ENCODE assay signal across 8 cellular contexts in genomic region chr1:166167395-166167922, GRCh38. TPM values are rescaled to one million over a fixed set of nuclear protein-coding genes. Genes with fewer than 3 reads are reported as not detected.
DNase-seq lines count a peak whose midpoint lies in the region; ATAC-seq and TF ChIP-seq lines count a peak whose summit lies in the region.

No MANE protein-coding gene starts in this region.

- CTCF ChIA-PET in activated CD4-positive, alpha-beta T cell treated with anti-CD3 and anti-CD28 coated beads for 36 hours (lab: Charles Lee), result interaction anchor here (0.6 kb wide), 2 partner anchors 72 to 202 kb away, joined by 3 read pairs; no protein-coding TSS in a partner anchor

- peaks cover 29% of the 10 kb centered on the region for H3K4me1 Mint-ChIP-seq in activated CD4-positive, alpha-beta T cell treated with anti-CD3 and anti-CD28 coated beads for 36 hours

- H3K27ac ChIP-seq in VCaP (no peak overlapping the region; the same call in 1 of the 2 replicates), heart left ventricle (peak overlapping the region in 11 of 12 donors; percentile 47 to 88 (median 67))

- no peaks in the 10 kb centered on the region for H3K9me3 Mint-ChIP-seq in activated CD4-positive, alpha-beta T cell treated with anti-CD3 and anti-CD28 coated beads for 36 hours (ENCODE audit: low read depth)

- no peaks in the 10 kb centered on the region for H3K36me3 ChIP-seq in heart left ventricle

- peaks cover 29% of the 10 kb centered on the region for H3K27me3 Mint-ChIP-seq in activated CD4-positive, alpha-beta T cell treated with anti-CD3 and anti-CD28 coated beads for 36 hours

- ATAC-seq in activated CD4-positive, alpha-beta T cell treated with anti-CD3 and anti-CD28 coated beads for 36 hours, result peak; percentile 18
- ATAC-seq in heart left ventricle, result peak in 2 of 4 donors; percentile 27 to 47

- H3K9me3 ChIP-seq in heart left ventricle, result no peaks in the 10 kb centered on the region

- peak overlapping the region; percentile 31 to 88 (median 68) for H3K4me3 ChIP-seq in heart left ventricle

- H3K4me1 ChIP-seq in heart left ventricle, result peaks cover 0 to 28% (median 14%) of the 10 kb centered on the region in 12 donors

- H3K36me3 Mint-ChIP-seq in activated CD4-positive, alpha-beta T cell treated with anti-CD3 and anti-CD28 coated beads for 36 hours (ENCODE audit: low read depth), result no peaks in the 10 kb centered on the region

- 32 to 40% (median 34%) methylated on average over 8 of the region's 8 CpGs for WGBS in heart left ventricle, 4 donors

- TF ChIP-seq CTCF in VCaP (conservative IDR thresholded peaks at IDR 0.05) (0 out of 2 replicates have a peak, but pooled peaks have one; percentile 16), heart left ventricle (IDR thresholded peaks at IDR 0.05) (no peak)

- no peak for TF ChIP-seq POLR2A in heart left ventricle (IDR thresholded peaks at IDR 0.05)

- DNase-seq in activated CD4-positive, alpha-beta T cell treated with anti-CD3 and anti-CD28 coated beads for 36 hours, result no peak
- DNase-seq in activated CD4-positive, alpha-beta T cell treated with anti-CD3 and anti-CD28 coated beads for 48 hours, result no peak
- DNase-seq in heart left ventricle (no peak), renal cortical epithelial cell (ENCODE audit: low read depth) (peak; percentile 21), inferior parietal cortex (ENCODE audit: extremely low spot score) (no peak), UCSD-AML1 (lab: John Stamatoyannopoulos, UW; ENCODE audit: unreplicated experiment) (no peak), Kasumi-1 (lab: John Stamatoyannopoulos, UW) (no peak)

- POLR2A ChIA-PET in activated CD4-positive, alpha-beta T cell treated with anti-CD3 and anti-CD28 coated beads for 36 hours (lab: Charles Lee), result no interaction called here

- H3K27ac Mint-ChIP-seq in activated CD4-positive, alpha-beta T cell treated with anti-CD3 and anti-CD28 coated beads for 36 hours, result no peak overlapping the region

- peaks cover 0 to 22% (median 0%) of the 10 kb centered on the region in 9 donors for H3K27me3 ChIP-seq in heart left ventricle

- peak overlapping the region; percentile 51 for H3K4me3 Mint-ChIP-seq in activated CD4-positive, alpha-beta T cell treated with anti-CD3 and anti-CD28 coated beads for 36 hours

- intact Hi-C loops in activated CD4-positive, alpha-beta T cell treated with anti-CD3 and anti-CD28 coated beads for 36 hours (cut with DNase I, micrococcal nuclease), result loop anchor here (2.0 to 10.0 kb wide), 7 partner anchors 85 to 671 kb away; partner anchors contain the start of genes ALDH9A1 (in 1 of the 2), POGK (in 1 of the 2) and UCK2 (in 1 of the 2)
- intact Hi-C loops in heart left ventricle (cut with DNase I), result loop anchor here in 8 of 10 donors (2.0 to 10.0 kb wide), 8 partner anchors 140 to 267 kb away; no protein-coding TSS in a partner anchor

RNA-seq across cellular contexts. Expression of gene FAM78B, which starts 0.7 kb away (rescaled TPM):
- under 1 TPM; 0.34 to 0.51 TPM for total RNA-seq in activated CD4-positive, alpha-beta T cell treated with anti-CD3 and anti-CD28 coated beads for 36 hours
- total RNA-seq in heart left ventricle (1 to 10 TPM; 1.3 to 9.4 (median 2.8) TPM), renal cortical epithelial cell (0.25 TPM in 1 of 2 replicates, not detected in the other)
- polyA plus RNA-seq in heart left ventricle, result 1 to 10 TPM; 1.2 to 2.2 TPM
